In genomic region chr12:54173906-54174471, GRCh38 we compare ENCODE assay signal across 13 cellular contexts. TPM values are rescaled to one million over a fixed set of nuclear protein-coding genes. Genes with fewer than 3 reads are reported as not detected.
DNase-seq lines count a peak whose midpoint lies in the region; TF ChIP-seq lines count a peak whose summit lies in the region.
"Had no signal": no experiment of that assay in that cellular context is flagged by ENCODE, and none has a peak within 500 bp of the region (broad histone marks: within the 10 kb centered on the region; RNA-seq: fewer than 3 reads in every experiment).

No MANE protein-coding gene starts in this region.

- WGBS in esophagus squamous epithelium, 2 donors: 80 to 82% methylated on average over 2 of the region's 2 CpGs

- POLR2A ChIA-PET in activated CD4-positive, alpha-beta memory T cell treated with anti-CD3 and anti-CD28 coated beads for 36 hours (lab: Charles Lee): no interaction called here
- POLR2A ChIA-PET in activated CD4-positive, alpha-beta memory T cell treated with anti-CD3 and anti-CD28 coated beads, Interleukin-2, amount 10 ng/mL, durations not matched to agents 7 days and 5 days (lab: Charles Lee): interaction anchor here (1.3 to 2.0 kb wide), 2 partner anchors 9 to 16 kb away, joined by 3 to 8 read pairs; no protein-coding TSS in a partner anchor

- H3K36me3 ChIP-seq in esophagus squamous epithelium: no peaks in the 10 kb centered on the region
- peaks cover 0 to 2% (median 2%) of the 10 kb centered on the region in 3 donors for H3K36me3 ChIP-seq in skeletal muscle tissue (ENCODE audit: control insufficient read depth in 3 of 3, insufficient read depth in 3 of 3, low read length in 3 of 3)
- H3K36me3 ChIP-seq in Peyer's patch: no peaks in the 10 kb centered on the region
- H3K36me3 ChIP-seq: HAP-1 had no signal

- H3K27ac ChIP-seq in esophagus squamous epithelium (no peak overlapping the region), skeletal muscle tissue (ENCODE audit: low read depth, low read length) (no peak overlapping the region), Peyer's patch (no peak overlapping the region)

- no peak overlapping the region for H3K4me3 Mint-ChIP-seq in activated CD4-positive, alpha-beta memory T cell treated with anti-CD3 and anti-CD28 coated beads for 36 hours
- no peak overlapping the region for H3K4me3 Mint-ChIP-seq in activated CD4-positive, alpha-beta memory T cell treated with anti-CD3 and anti-CD28 coated beads, Interleukin-2, amount 10 ng/mL, durations not matched to agents 7 days and 5 days
- H3K4me3 Mint-ChIP-seq: activated B cell treated with CpG ODN at 0.5 μM for 24 hours, nephron progenitor cell had no signal

- H3K4me1 Mint-ChIP-seq in activated CD4-positive, alpha-beta memory T cell treated with anti-CD3 and anti-CD28 coated beads for 36 hours (ENCODE audit: low read depth): no peaks in the 10 kb centered on the region
- peaks cover 7% of the 10 kb centered on the region for H3K4me1 Mint-ChIP-seq in activated CD4-positive, alpha-beta memory T cell treated with anti-CD3 and anti-CD28 coated beads, Interleukin-2, amount 10 ng/mL, durations not matched to agents 7 days and 5 days

- peaks cover 0 to 26% (median 11%) of the 10 kb centered on the region in 3 donors for H3K4me1 ChIP-seq in esophagus squamous epithelium
- H3K4me1 ChIP-seq in skeletal muscle tissue (ENCODE audit: control insufficient read depth in 3 of 3, insufficient read depth in 3 of 3, low read length in 3 of 3): peaks cover 8 to 12% (median 9%) of the 10 kb centered on the region in 3 donors
- H3K4me1 ChIP-seq in Peyer's patch: peaks cover 0 to 7% (median 6%) of the 10 kb centered on the region in 4 donors

- H3K4me3 ChIP-seq in LNCaP clone FGC (ENCODE audit: low read depth, low read length) (peak overlapping the region; percentile 26; the same call in 1 of the 2 replicates), esophagus squamous epithelium (peak overlapping the region in 3 of 4 donors; percentile 39 to 59 (median 44)), skeletal muscle tissue (ENCODE audit: low read length in 3 of 3) (peak overlapping the region in 2 of 3 donors; percentile 64 to 66), Peyer's patch (no peak overlapping the region)

- no peaks in the 10 kb centered on the region for H3K36me3 Mint-ChIP-seq in activated CD4-positive, alpha-beta memory T cell treated with anti-CD3 and anti-CD28 coated beads for 36 hours
- no peaks in the 10 kb centered on the region for H3K36me3 Mint-ChIP-seq in activated CD4-positive, alpha-beta memory T cell treated with anti-CD3 and anti-CD28 coated beads, Interleukin-2, amount 10 ng/mL, durations not matched to agents 7 days and 5 days (ENCODE audit: low read depth)

- H3K9me3 ChIP-seq in esophagus squamous epithelium: no peaks in the 10 kb centered on the region
- H3K9me3 ChIP-seq in skeletal muscle tissue (ENCODE audit: control insufficient read depth in 3 of 3, low read length in 3 of 3): no peaks in the 10 kb centered on the region
- no peaks in the 10 kb centered on the region for H3K9me3 ChIP-seq in Peyer's patch
- H3K9me3 ChIP-seq: HAP-1 had no signal

- peak overlapping the region in 1 of 3 donors; percentile 76 for H3K9ac ChIP-seq in skeletal muscle tissue (ENCODE audit: low read depth in 1 of 3, low read length in 3 of 3)

- intact Hi-C loops in activated CD4-positive, alpha-beta memory T cell treated with anti-CD3 and anti-CD28 coated beads for 36 hours (cut with micrococcal nuclease): no loop called here
- intact Hi-C loops in esophagus squamous epithelium (cut with DNase I): no loop called here

- H3K27me3 ChIP-seq in esophagus squamous epithelium (peaks cover 0 to 34% (median 6%) of the 10 kb centered on the region in 4 donors), skeletal muscle tissue (ENCODE audit: control insufficient read depth in 3 of 3, insufficient read depth in 3 of 3, low read length in 3 of 3) (peaks cover 20 to 38% (median 22%) of the 10 kb centered on the region in 3 donors), Peyer's patch (peaks cover 0 to 10% of the 10 kb centered on the region in 2 donors)

- H3K27ac Mint-ChIP-seq in activated CD4-positive, alpha-beta memory T cell treated with anti-CD3 and anti-CD28 coated beads for 36 hours: no peak overlapping the region
- H3K27ac Mint-ChIP-seq in activated CD4-positive, alpha-beta memory T cell treated with anti-CD3 and anti-CD28 coated beads, Interleukin-2, amount 10 ng/mL, durations not matched to agents 7 days and 5 days: no peak overlapping the region
- H3K27ac Mint-ChIP-seq: activated B cell treated with CpG ODN at 0.5 μM for 24 hours, nephron progenitor cell had no signal

- H3K9me3 Mint-ChIP-seq in activated CD4-positive, alpha-beta memory T cell treated with anti-CD3 and anti-CD28 coated beads for 36 hours: no peaks in the 10 kb centered on the region
- H3K9me3 Mint-ChIP-seq in activated CD4-positive, alpha-beta memory T cell treated with anti-CD3 and anti-CD28 coated beads, Interleukin-2, amount 10 ng/mL, durations not matched to agents 7 days and 5 days: no peaks in the 10 kb centered on the region
- H3K9me3 Mint-ChIP-seq: activated B cell treated with CpG ODN at 0.5 μM for 24 hours, nephron progenitor cell had no signal

- peak; percentile 15 for DNase-seq in activated CD4-positive, alpha-beta memory T cell treated with anti-CD3 and anti-CD28 coated beads for 36 hours
- no peak for DNase-seq in activated CD4-positive, alpha-beta memory T cell treated with anti-CD3 and anti-CD28 coated beads, Interleukin-2, amount 10 ng/mL, durations not matched to agents 7 days and 5 days
- no peak for DNase-seq in LNCaP clone FGC (ENCODE audit: low read depth)
- no peak for DNase-seq in esophagus squamous epithelium (lab: John Stamatoyannopoulos, UW)
- no peak for DNase-seq in Peyer's patch
- DNase-seq in SKM-1 (lab: John Stamatoyannopoulos, UW; ENCODE audit: unreplicated experiment): no peak
- DNase-seq in OCI-M2 (lab: John Stamatoyannopoulos, UW; ENCODE audit: unreplicated experiment): no peak
- DNase-seq: activated B cell treated with CpG ODN at 0.5 μM for 24 hours; effector CD4-positive, alpha-beta T cell; NCI-H1436 treated with DMSO at 0.1 percent for 48 hours had no signal

- TF ChIP-seq CTCF in LNCaP clone FGC (IDR thresholded peaks at IDR 0.05; ENCODE audit: control insufficient read depth, extremely low read depth, insufficient read depth) (no peak), esophagus squamous epithelium (IDR thresholded peaks at IDR 0.05) (no peak), Peyer's patch (IDR thresholded peaks at IDR 0.05) (no peak)

- CTCF ChIA-PET in activated CD4-positive, alpha-beta memory T cell treated with anti-CD3 and anti-CD28 coated beads for 36 hours (lab: Charles Lee): interaction anchor here (0.6 to 1.9 kb wide), 12 partner anchors 13 to 168 kb away, joined by 3 to 8 read pairs (median 4); partner anchors contain the start of genes HOXC5 and SMUG1
- CTCF ChIA-PET in activated CD4-positive, alpha-beta memory T cell treated with anti-CD3 and anti-CD28 coated beads, Interleukin-2, amount 10 ng/mL, durations not matched to agents 7 days and 5 days (lab: Charles Lee): interaction anchor here (0.8 to 6.1 kb wide), 7 partner anchors 16 to 168 kb away, joined by 3 to 28 read pairs (median 3); partner anchors contain the start of genes HOXC5 and SMUG1

- TF ChIP-seq POLR2A in esophagus squamous epithelium (IDR thresholded peaks at IDR 0.05) (no peak), Peyer's patch (IDR thresholded peaks at IDR 0.05) (no peak)

- H3K27me3 Mint-ChIP-seq in activated CD4-positive, alpha-beta memory T cell treated with anti-CD3 and anti-CD28 coated beads for 36 hours: peaks cover 6% of the 10 kb centered on the region
- H3K27me3 Mint-ChIP-seq in activated CD4-positive, alpha-beta memory T cell treated with anti-CD3 and anti-CD28 coated beads, Interleukin-2, amount 10 ng/mL, durations not matched to agents 7 days and 5 days: peaks cover 2% of the 10 kb centered on the region

RNA-seq across cellular contexts. Expression of gene SMUG1, which starts 14.8 kb away (rescaled TPM):
- total RNA-seq in activated CD4-positive, alpha-beta memory T cell treated with anti-CD3 and anti-CD28 coated beads for 36 hours: 10 to 100 TPM; 25.3 to 26.4 TPM
- 10 to 100 TPM; 25.7 to 27.9 TPM for total RNA-seq in activated CD4-positive, alpha-beta memory T cell treated with anti-CD3 and anti-CD28 coated beads, Interleukin-2, amount 10 ng/mL, durations not matched to agents 7 days and 5 days
- total RNA-seq in esophagus squamous epithelium (10 to 100 TPM; 30.5 to 44.1 (median 38.7) TPM), skeletal muscle tissue (27.7 TPM), Peyer's patch (10 to 100 TPM; 37.7 to 86.6 (median 54.2) TPM)

Comparison
In these comparisons a context has a peak if more than half of its experiments do, and no peak if none do; other contexts are left out.
1. H3K4me3 ChIP-seq: peak in LNCaP clone FGC (single experiment), esophagus squamous epithelium (3 of 4) and skeletal muscle tissue (2 of 3); none in Peyer's patch (0 of 4).